Comparison of ENCODE assay signal across 8 cellular contexts in the genomic region with DNA sequence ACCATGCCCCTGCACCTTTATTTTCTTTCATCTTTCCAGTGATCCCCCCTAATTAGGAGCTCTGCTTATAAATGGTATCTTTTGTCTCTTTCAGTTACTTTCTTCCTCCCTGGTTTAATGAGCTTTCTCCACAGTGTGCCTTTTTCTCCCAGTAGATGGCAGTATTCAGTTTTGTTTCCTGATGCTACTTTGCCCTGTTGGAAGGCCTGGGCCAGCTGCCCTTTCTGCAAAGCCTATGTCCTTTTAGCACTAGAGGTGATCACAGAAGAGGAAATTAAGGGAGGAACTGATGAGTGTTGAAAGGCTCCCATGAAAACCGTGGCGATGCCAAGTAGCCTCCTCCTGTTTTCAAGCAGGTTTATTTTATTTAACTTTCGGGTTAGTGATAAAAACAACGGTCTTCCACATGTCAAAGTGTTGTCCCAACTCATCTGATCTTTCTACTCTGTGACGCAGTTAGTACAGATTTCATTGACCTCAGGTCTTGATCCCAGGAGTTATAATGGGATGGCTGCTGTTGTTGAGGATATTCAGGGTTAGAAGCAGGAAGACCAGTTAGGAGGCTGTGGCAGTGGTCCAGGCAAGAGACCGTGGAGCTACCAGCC.
DNase-seq lines count a peak whose midpoint lies in the region; ATAC-seq and TF ChIP-seq lines count a peak whose summit lies in the region.

No MANE protein-coding gene starts in this region.

- H3K27me3 Mint-ChIP-seq in activated CD4-positive, alpha-beta T cell treated with anti-CD3 and anti-CD28 coated beads for 36 hours, result peaks cover 6% of the 10 kb centered on the region

- no peak overlapping the region for H3K18ac ChIP-seq in IMR-90 (ENCODE audit: low read depth, low read length)

- H3K9me3 Mint-ChIP-seq in activated CD4-positive, alpha-beta T cell treated with anti-CD3 and anti-CD28 coated beads for 36 hours (ENCODE audit: low read depth), result peaks cover 3% of the 10 kb centered on the region

- CTCF ChIA-PET in IMR-90 (lab: Yijun Ruan, JAX) (interaction anchor here (1.0 to 1.5 kb wide), 5 partner anchors 10 to 240 kb away, joined by 3 to 6 read pairs (median 3); no protein-coding TSS in a partner anchor), PC-3 (lab: Charles Lee) (interaction anchor here (0.6 kb wide), 1 partner anchor 155 kb away, joined by 3 read pairs; no protein-coding TSS in a partner anchor)
- CTCF ChIA-PET in activated CD4-positive, alpha-beta T cell treated with anti-CD3 and anti-CD28 coated beads for 36 hours (lab: Charles Lee), result interaction anchor here (0.7 kb wide), 1 partner anchor 13 kb away, joined by 5 read pairs; no protein-coding TSS in a partner anchor

- H3K9ac ChIP-seq in IMR-90 (ENCODE audit: low read depth, low read length) (no peak overlapping the region), PC-3 (ENCODE audit: low read length) (no peak overlapping the region)

- H3K14ac ChIP-seq in IMR-90 (replicated peaks; ENCODE audit: low read depth, low read length), result 0 out of 2 replicates have a peak overlapping the region, but pooled peaks have one; percentile 24

- H3K4ac ChIP-seq in IMR-90 (ENCODE audit: low read depth, low read length), result peak overlapping the region; percentile 37

- H2BK120ac ChIP-seq in IMR-90 (ENCODE audit: low read depth, low read length), result peak overlapping the region; percentile 85

- H3K9me2 ChIP-seq in PC-3 (replicated peaks; ENCODE audit: low read length), result no peaks in the 10 kb centered on the region

- no peak overlapping the region for H3K4me2 ChIP-seq in IMR-90 (ENCODE audit: low read depth, low read length)
- H3K4me2 ChIP-seq in PC-3 (ENCODE audit: low read length), result peak overlapping the region; percentile 17; the same call in 1 of the 2 replicates

- no peak overlapping the region for H3K56ac ChIP-seq in IMR-90 (ENCODE audit: extremely low read depth, insufficient read depth, low read length)

- in situ Hi-C loops in IMR-90 (cut with MboI; ENCODE audit: low sequenced_read_pairs), result no loop called here

- H4K8ac ChIP-seq in IMR-90 (ENCODE audit: low read depth in 2 of 2, low read length in 2 of 2), result peak overlapping the region in 1 of 2 experiments; percentile 54; a peak in 3 of 4 replicates

- TF ChIP-seq RAD21 in IMR-90 (IDR thresholded peaks at IDR 0.05; ENCODE audit: low read length), result peak; percentile 68

- H2BK5ac ChIP-seq in IMR-90 (ENCODE audit: low read depth, low read length, poor library complexity, severe bottlenecking), result no peak overlapping the region

- H3K4me1 Mint-ChIP-seq in activated CD4-positive, alpha-beta T cell treated with anti-CD3 and anti-CD28 coated beads for 36 hours, result no peaks in the 10 kb centered on the region

- H3K9me3 ChIP-seq in IMR-90 (ENCODE audit: control insufficient read depth, insufficient read depth, low read length) (no peaks in the 10 kb centered on the region), PC-3 (ENCODE audit: low read length) (no peaks in the 10 kb centered on the region)

- H2BK15ac ChIP-seq in IMR-90 (ENCODE audit: low read depth, low read length), result peak overlapping the region; percentile 12; the same call in 1 of the 3 replicates

- intact Hi-C loops in IMR-90 (cut with micrococcal nuclease), result loop anchor here (1.0 to 5.0 kb wide), 4 partner anchors 53 to 704 kb away; no protein-coding TSS in a partner anchor
- intact Hi-C loops in PC-3 (cut with micrococcal nuclease), result no loop called here
- intact Hi-C loops in activated CD4-positive, alpha-beta T cell treated with anti-CD3 and anti-CD28 coated beads for 36 hours (cut with DNase I, micrococcal nuclease), result no loop called here

- no peak overlapping the region for H3K4me3 Mint-ChIP-seq in activated CD4-positive, alpha-beta T cell treated with anti-CD3 and anti-CD28 coated beads for 36 hours

- no peaks in the 10 kb centered on the region for H3K27me3 ChIP-seq in IMR-90 (ENCODE audit: control insufficient read depth, insufficient read depth, low read length)
- no peaks in the 10 kb centered on the region for H3K27me3 ChIP-seq in PC-3 (ENCODE audit: low read length)

- POLR2A ChIA-PET in IMR-90 (lab: Charles Lee; ENCODE audit: unreplicated experiment), result no interaction called here
- POLR2A ChIA-PET in PC-3 (lab: Charles Lee; ENCODE audit: unreplicated experiment), result no interaction called here
- POLR2A ChIA-PET in activated CD4-positive, alpha-beta T cell treated with anti-CD3 and anti-CD28 coated beads for 36 hours (lab: Charles Lee), result no interaction called here

- no peaks in the 10 kb centered on the region for H3K9me1 ChIP-seq in IMR-90 (ENCODE audit: insufficient read depth, low read length)

- no CpG with 5 or more reads among the region's 6 CpGs for WGBS in IMR-90 (ENCODE audit: extremely low coverage in 2 of 2, insufficient read length in 1 of 2), 2 experiments

- H4K20me1 ChIP-seq in IMR-90 (ENCODE audit: insufficient read depth, low read length) (no peaks in the 10 kb centered on the region), PC-3 (ENCODE audit: low read length) (no peaks in the 10 kb centered on the region)

- no TSS peak for BruUV-seq in IMR-90 (replicated peaks; lab: Mats Ljungman, UMichigan)
- no TSS peak for BruUV-seq in PC-3 (replicated peaks; lab: Mats Ljungman, UMichigan)

- no peak overlapping the region for H4K5ac ChIP-seq in IMR-90 (ENCODE audit: low read depth, low read length)

- H3F3A ChIP-seq in PC-3 (ENCODE audit: low read length, unreplicated experiment), result no peaks in the 10 kb centered on the region

- H3K36me3 ChIP-seq in IMR-90 (ENCODE audit: control insufficient read depth, insufficient read depth, low read length) (no peaks in the 10 kb centered on the region), PC-3 (ENCODE audit: low read depth, low read length) (no peaks in the 10 kb centered on the region)

- dilution Hi-C loops in IMR-90 (cut with HindIII; ENCODE audit: low sequenced_read_pairs, unreplicated experiment), result no loop called here

- H2BK20ac ChIP-seq in IMR-90 (ENCODE audit: low read depth, low read length), result peak overlapping the region; percentile 86

- H3K27ac ChIP-seq in IMR-90 (ENCODE audit: insufficient read depth, low read length) (no peak overlapping the region), PC-3 (ENCODE audit: low read length) (peak overlapping the region; percentile 15; the same call in 1 of the 2 replicates)

- no peaks in the 10 kb centered on the region for H3K79me1 ChIP-seq in IMR-90 (ENCODE audit: low read depth in 1 of 2, low read length in 2 of 2)

- no peak overlapping the region for H3K4me3 ChIP-seq in IMR-90 (ENCODE audit: insufficient read depth, low read depth, low read length)
- no peak overlapping the region for H3K4me3 ChIP-seq in PC-3 (ENCODE audit: low read length)

- TF ChIP-seq POLR2A in IMR-90 (IDR thresholded peaks at IDR 0.05; ENCODE audit: low read depth, low read length) (no peak), erythroblast (IDR thresholded peaks at IDR 0.05; ENCODE audit: low read length) (no peak)

- ATAC-seq in GM21390 (IDR thresholded peaks at IDR 0.05; ENCODE audit: unreplicated experiment), result peak; percentile 86
- ATAC-seq in IMR-90 (ENCODE audit: low read depth), result peak; percentile 93
- peak; percentile 59 for ATAC-seq in PC-3
- no peak for ATAC-seq in GM21717 (IDR thresholded peaks at IDR 0.05; ENCODE audit: unreplicated experiment)
- no peak for ATAC-seq in activated CD4-positive, alpha-beta T cell treated with anti-CD3 and anti-CD28 coated beads for 36 hours

- H3K79me2 ChIP-seq in PC-3 (ENCODE audit: low read length), result no peaks in the 10 kb centered on the region

- TF ChIP-seq CTCF in IMR-90 (conservative IDR thresholded peaks at IDR 0.05; ENCODE audit: low read depth, low read length) (peak; percentile 71), PC-3 (conservative IDR thresholded peaks at IDR 0.05; ENCODE audit: low read depth, low read length) (peak; percentile 93)

- peak; percentile 49 for DNase-seq in DMS153 treated with DMSO at 0.1 percent for 48 hours (lab: John Stamatoyannopoulos, UW; ENCODE audit: unreplicated experiment)
- peak; percentile 55 for DNase-seq in IMR-90
- peak; percentile 79 for DNase-seq in PC-3
- peak; percentile 72 to 79 for DNase-seq in erythroblast (lab: John Stamatoyannopoulos, UW)
- peak; percentile 32 for DNase-seq in mucosa of gallbladder (ENCODE audit: low spot score)
- DNase-seq in activated CD4-positive, alpha-beta T cell treated with anti-CD3 and anti-CD28 coated beads for 36 hours, result no peak

- H3K4me1 ChIP-seq in IMR-90 (ENCODE audit: control insufficient read depth, insufficient read depth, low read length) (peaks cover 6% of the 10 kb centered on the region), PC-3 (ENCODE audit: insufficient read depth, low read length) (peaks cover 12% of the 10 kb centered on the region; the same call in 1 of the 2 replicates)

- H2AFZ ChIP-seq in IMR-90 (replicated peaks; ENCODE audit: low read length, poor library complexity) (no peak overlapping the region), PC-3 (ENCODE audit: low read length) (0 out of 2 replicates have a peak overlapping the region, but pooled peaks have one; percentile 5)

- H3K23ac ChIP-seq in IMR-90 (ENCODE audit: low read depth, low read length), result no peak overlapping the region

- peak overlapping the region; percentile 49 for H2AK5ac ChIP-seq in IMR-90 (ENCODE audit: low read depth, low read length)

- peak overlapping the region; percentile 31; the same call in 1 of the 2 replicates for H4K91ac ChIP-seq in IMR-90 (ENCODE audit: insufficient read depth, low read depth, low read length)

- peak overlapping the region; percentile 12 for H2AK9ac ChIP-seq in IMR-90 (replicated peaks; ENCODE audit: low read depth, low read length, poor library complexity)

- no peak overlapping the region for H3K27ac Mint-ChIP-seq in activated CD4-positive, alpha-beta T cell treated with anti-CD3 and anti-CD28 coated beads for 36 hours

- H3K36me3 Mint-ChIP-seq in activated CD4-positive, alpha-beta T cell treated with anti-CD3 and anti-CD28 coated beads for 36 hours (ENCODE audit: low read depth), result no peaks in the 10 kb centered on the region

TF ChIP-seq in IMR-90, 13 proteins besides CTCF, POLR2A, EP300 and RAD21:
- TF ChIP-seq MAFK (IDR thresholded peaks at IDR 0.05; ENCODE audit: low read depth, low read length), result no peak
- TF ChIP-seq MAZ (IDR thresholded peaks at IDR 0.05; ENCODE audit: borderline replicate concordance, low read depth, low read length), result no peak
- no peak for TF ChIP-seq CHD1 (IDR thresholded peaks at IDR 0.05; ENCODE audit: low read depth, low read length)
- TF ChIP-seq, protein P1, sequence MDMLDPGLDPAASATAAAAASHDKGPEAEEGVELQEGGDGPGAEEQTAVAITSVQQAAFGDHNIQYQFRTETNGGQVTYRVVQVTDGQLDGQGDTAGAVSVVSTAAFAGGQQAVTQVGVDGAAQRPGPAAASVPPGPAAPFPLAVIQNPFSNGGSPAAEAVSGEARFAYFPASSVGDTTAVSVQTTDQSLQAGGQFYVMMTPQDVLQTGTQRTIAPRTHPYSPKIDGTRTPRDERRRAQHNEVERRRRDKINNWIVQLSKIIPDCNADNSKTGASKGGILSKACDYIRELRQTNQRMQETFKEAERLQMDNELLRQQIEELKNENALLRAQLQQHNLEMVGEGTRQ (IDR thresholded peaks at IDR 0.05; ENCODE audit: low read depth, low read length), result no peak
- peak; percentile 60 for TF ChIP-seq SMC3 (IDR thresholded peaks at IDR 0.05; ENCODE audit: low read depth, low read length)
- TF ChIP-seq FOS (IDR thresholded peaks at IDR 0.05; ENCODE audit: low read depth, low read length), result no peak

Comparison
In these comparisons a context has a peak if more than half of its experiments do, and no peak if none do; other contexts are left out.
1. ATAC-seq: peak in GM21390 (single experiment), IMR-90 (single experiment) and PC-3 (single experiment); none in GM21717 (single experiment) and activated CD4-positive, alpha-beta T cell treated with anti-CD3 and anti-CD28 coated beads for 36 hours (single experiment).